Comparison of ENCODE assay signal across 16 cellular contexts in genomic region chr5:139457241-139457640, GRCh38. TPM values are rescaled to one million over a fixed set of nuclear protein-coding genes. Genes with fewer than 3 reads are reported as not detected.
DNase-seq lines count a peak whose midpoint lies in the region; ATAC-seq, FAIRE-seq and TF ChIP-seq lines count a peak whose summit lies in the region.
"Had no signal": no experiment of that assay in that cellular context is flagged by ENCODE, and none has a peak within 500 bp of the region (broad histone marks: within the 10 kb centered on the region; RNA-seq: fewer than 3 reads in every experiment).

No MANE protein-coding gene starts in this region.

- no peak overlapping the region for H2AK5ac ChIP-seq in H1 (ENCODE audit: low read depth, low read length)

- POLR2A ChIA-PET in CD8-positive, alpha-beta T cell (lab: Charles Lee) = interaction anchor here (2.4 to 3.5 kb wide), 2 partner anchors 18 to 25 kb away, joined by 13 to 16 read pairs; partner anchors contain the start of genes DNAJC18 and STING1
- POLR2A ChIA-PET in H1 (lab: Charles Lee; ENCODE audit: partially characterized antibody) = interaction anchor here (1.1 to 1.3 kb wide), 3 partner anchors 9 to 16 kb away, joined by 3 to 4 read pairs (median 3); no protein-coding TSS in a partner anchor

- TF ChIP-seq POLR2A in H1 (IDR thresholded peaks at IDR 0.05; ENCODE audit: control extremely low read depth in 1 of 2, low read depth in 2 of 2, low read length in 2 of 2) = no peak

- 95% methylated on average over 5 of the region's 5 CpGs; no CpG with 5 or more reads in 1 of the 2 experiments for WGBS in H1 (ENCODE audit: extremely low coverage in 1 of 2, insufficient coverage in 1 of 2, insufficient read length in 1 of 2, insufficient replicate concordance in 2 of 2, low coverage in 1 of 2, low lambda C conversion rate in 2 of 2, missing lambda C conversion rate in 1 of 2), 2 experiments

- no peaks in the 10 kb centered on the region for H3K9me3 ChIP-seq in CD8-positive, alpha-beta T cell (ENCODE audit: low read length)
- H3K9me3 ChIP-seq in H1 (ENCODE audit: insufficient read depth in 2 of 2, low read depth in 1 of 2, low read length in 1 of 2) = no peaks in the 10 kb centered on the region
- H3K9me3 ChIP-seq: BE2C, neutrophil, right atrium auricular region had no signal

- no peak overlapping the region for H3K27ac ChIP-seq in CD8-positive, alpha-beta T cell (ENCODE audit: low read depth, low read length)
- peak overlapping the region; percentile 43; the same call in 1 of the 2 replicates for H3K27ac ChIP-seq in KMS-11
- no peak overlapping the region for H3K27ac ChIP-seq in H1 (ENCODE audit: low read depth, low read length)
- H3K27ac ChIP-seq: neutrophil, right atrium auricular region had no signal

- no peaks in the 10 kb centered on the region for H3K9me3 Mint-ChIP-seq in CD8-positive, alpha-beta T cell

- H3K4me1 Mint-ChIP-seq in CD8-positive, alpha-beta T cell (ENCODE audit: low read depth) = peaks cover 62% of the 10 kb centered on the region

- H2BK20ac ChIP-seq in H1 (ENCODE audit: low read length) = no peak overlapping the region

- H3K36me3 Mint-ChIP-seq in CD8-positive, alpha-beta T cell = no peaks in the 10 kb centered on the region

- CTCF ChIA-PET in CD8-positive, alpha-beta T cell (lab: Charles Lee) = interaction anchor here (1.1 to 2.9 kb wide), 3 partner anchors 29 to 56 kb away, joined by 3 to 14 read pairs (median 9); no protein-coding TSS in a partner anchor
- CTCF ChIA-PET in H1 (lab: Charles Lee; ENCODE audit: partially characterized antibody) = interaction anchor here (0.6 to 3.0 kb wide), 7 partner anchors 9 to 57 kb away, joined by 3 to 12 read pairs (median 4); no protein-coding TSS in a partner anchor

- no peak overlapping the region for H3K4me3 Mint-ChIP-seq in CD8-positive, alpha-beta T cell

- FAIRE-seq in H1 (lab: Jason Lieb, UNC) (no peak), frontal cortex (lab: Jason Lieb, UNC) (no peak)
- FAIRE-seq: bronchial epithelial cell had no signal

- no peak overlapping the region for H2BK5ac ChIP-seq in H1 (ENCODE audit: low read depth, low read length)

- no peak overlapping the region for H3K4ac ChIP-seq in H1 (replicated peaks; ENCODE audit: insufficient read length, low read depth, low read length)

- DNase-seq in CD8-positive, alpha-beta T cell = no peak
- DNase-seq in H1 (ENCODE audit: low read depth in 1 of 2, low spot score in 2 of 2) (no peak), frontal cortex (ENCODE audit: low spot score in 2 of 2) (no peak)
- DNase-seq: activated gamma-delta T cell treated with Interleukin-2 at 50 U/mL for 16 hours, BE2C, mesendoderm, NCI-H1694 treated with DMSO at 0.1 percent for 48 hours, NCI-H446 treated with DMSO at 0.1 percent for 48 hours, SIG-M5 had no signal

- no peak overlapping the region for H3K18ac ChIP-seq in H1 (ENCODE audit: extremely low read depth, low read length)

- H3K79me1 ChIP-seq in H1 (ENCODE audit: low read depth, low read length) = no peaks in the 10 kb centered on the region; the same call in none of the 2 replicates

- peak overlapping the region; percentile 62; the same call in 1 of the 2 replicates for H2BK12ac ChIP-seq in H1 (ENCODE audit: low read depth, low read length)

- H2BK120ac ChIP-seq in H1 (replicated peaks; ENCODE audit: low read depth, low read length) = no peak overlapping the region

- no peak for ATAC-seq in CD8-positive, alpha-beta T cell
- no peak for ATAC-seq in GM21390 (IDR thresholded peaks at IDR 0.05; ENCODE audit: unreplicated experiment)

- no peak overlapping the region for H3K9ac ChIP-seq in KMS-11
- no peak overlapping the region for H3K9ac ChIP-seq in H1 (replicated peaks in 1 of 4; ENCODE audit: extremely low read depth in 1 of 4, low read depth in 3 of 4, low read length in 3 of 4)

- H3K27me3 ChIP-seq in CD8-positive, alpha-beta T cell (ENCODE audit: insufficient read depth, low read length) = no peaks in the 10 kb centered on the region
- H3K27me3 ChIP-seq in KMS-11 (ENCODE audit: insufficient read depth, low read depth) (no peaks in the 10 kb centered on the region; the same call in 1 of the 2 replicates), H1 (replicated peaks in 1 of 4; ENCODE audit: control insufficient read depth in 3 of 4, extremely low read depth in 1 of 4, insufficient read depth in 3 of 4, low read length in 3 of 4) (no peaks in the 10 kb centered on the region)
- H3K27me3 ChIP-seq: BE2C, neutrophil, right atrium auricular region had no signal

- no peak overlapping the region for H3K23ac ChIP-seq in H1 (ENCODE audit: insufficient read length)

- H2AFZ ChIP-seq in KMS-11 (ENCODE audit: low read depth) (no peak overlapping the region), H1 (ENCODE audit: low read length) (no peak overlapping the region)

- H4K8ac ChIP-seq in H1 (ENCODE audit: extremely low read depth, insufficient read depth, low read length) = 0 out of 2 replicates have a peak overlapping the region, but pooled peaks have one; percentile 45

- no peaks in the 10 kb centered on the region for H4K20me1 ChIP-seq in KMS-11 (ENCODE audit: insufficient read depth)
- H4K20me1 ChIP-seq in H1 (replicated peaks in 1 of 2; ENCODE audit: control insufficient read depth in 1 of 2, insufficient read depth in 2 of 2, low read length in 2 of 2) = peaks cover 0 to 10% of the 10 kb centered on the region in 2 experiments

- no peak overlapping the region for H3K14ac ChIP-seq in H1 (ENCODE audit: insufficient read length)

- H3K56ac ChIP-seq in H1 (replicated peaks; ENCODE audit: insufficient read length, low read depth, low read length) = no peak overlapping the region

- no peak for TF ChIP-seq CTCF in CD8-positive, alpha-beta T cell (IDR thresholded peaks at IDR 0.05)
- TF ChIP-seq CTCF in KMS-11 (conservative IDR thresholded peaks at IDR 0.05; ENCODE audit: low read depth, low read length) (no peak), H1 (IDR thresholded peaks at IDR 0.05; ENCODE audit: control extremely low read depth in 1 of 3, insufficient read depth in 1 of 3, low read depth in 1 of 3, low read length in 3 of 3) (no peak)

- no peak overlapping the region for H4K5ac ChIP-seq in H1 (ENCODE audit: insufficient read length, low read depth, low read length)

- no peaks in the 10 kb centered on the region for H3K36me3 ChIP-seq in CD8-positive, alpha-beta T cell (ENCODE audit: insufficient read depth, low read length)
- H3K36me3 ChIP-seq in KMS-11 (ENCODE audit: insufficient read depth) (no peaks in the 10 kb centered on the region), H1 (ENCODE audit: control insufficient read depth in 2 of 4, insufficient read depth in 4 of 4, low read length in 3 of 4) (no peaks in the 10 kb centered on the region)
- H3K36me3 ChIP-seq: BE2C, neutrophil, right atrium auricular region had no signal

- no peaks in the 10 kb centered on the region for H3K27me3 Mint-ChIP-seq in CD8-positive, alpha-beta T cell (ENCODE audit: low read depth)

- peaks cover 58% of the 10 kb centered on the region for H3K4me1 ChIP-seq in CD8-positive, alpha-beta T cell (ENCODE audit: insufficient read depth, low read length)
- H3K4me1 ChIP-seq in KMS-11 (ENCODE audit: low read depth, poor library complexity, severe bottlenecking) (peaks cover 42% of the 10 kb centered on the region), H1 (replicated peaks in 1 of 4; ENCODE audit: control insufficient read depth in 3 of 4, insufficient read depth in 4 of 4, low read length in 3 of 4) (peaks cover 5 to 8% (median 7%) of the 10 kb centered on the region in 4 experiments; a peak in 6 of 7 replicates)
- H3K4me1 ChIP-seq: BE2C, right atrium auricular region had no signal

- no peak overlapping the region for H4K91ac ChIP-seq in H1 (replicated peaks; ENCODE audit: insufficient read length, low read length)

- peaks cover 12% of the 10 kb centered on the region; the same call in 1 of the 2 replicates for H3K23me2 ChIP-seq in H1 (ENCODE audit: low read depth, low read length)

- H3K27ac Mint-ChIP-seq in CD8-positive, alpha-beta T cell = peak overlapping the region; percentile 94

- no peaks in the 10 kb centered on the region for H3K79me2 ChIP-seq in KMS-11 (ENCODE audit: insufficient read depth, low read depth)
- no peaks in the 10 kb centered on the region for H3K79me2 ChIP-seq in H1 (ENCODE audit: control insufficient read depth in 1 of 2, insufficient read depth in 2 of 2, low read length in 2 of 2)

- no peak for TF ChIP-seq RAD21 in H1 (IDR thresholded peaks at IDR 0.05 in 1 of 2, conservative IDR thresholded peaks at IDR 0.05 in 1 of 2; ENCODE audit: low read depth in 2 of 2, low read length in 2 of 2)

- peak overlapping the region; percentile 31; the same call in 1 of the 2 replicates for H3K4me2 ChIP-seq in KMS-11
- no peak overlapping the region for H3K4me2 ChIP-seq in H1 (ENCODE audit: insufficient read depth in 1 of 2, low read depth in 2 of 2, low read length in 2 of 2)

- intact Hi-C loops in CD8-positive, alpha-beta T cell (cut with DNase I, micrococcal nuclease) = no loop called here

- no peak overlapping the region for H3K4me3 ChIP-seq in CD8-positive, alpha-beta T cell (ENCODE audit: low read depth, low read length)
- no peak overlapping the region for H3K4me3 ChIP-seq in KMS-11 (IDR thresholded peaks at IDR 0.05; ENCODE audit: insufficient read depth, low read depth, low read length)
- no peak overlapping the region for H3K4me3 ChIP-seq in H1 (ENCODE audit: extremely low read depth in 1 of 4, insufficient read depth in 2 of 4, low read depth in 3 of 4, low read length in 4 of 4)
- H3K4me3 ChIP-seq: right atrium auricular region had no signal

- TF ChIP-seq EP300 in H1 (IDR thresholded peaks at IDR 0.05; ENCODE audit: borderline replicate concordance in 1 of 2, low read depth in 2 of 2, low read length in 2 of 2) = no peak

- no peak overlapping the region for H2BK15ac ChIP-seq in H1 (ENCODE audit: low read length)

RNA-seq across cellular contexts. Expression of gene ECSCR, which starts 5.3 kb away (rescaled TPM):
- total RNA-seq in CD8-positive, alpha-beta T cell = not detected
- total RNA-seq in H1 (2021; fragmentation: NEBNext Ultra II Directional; extraction: Animal tissue kit (Norgen Biotek cat#: 25700)) = 2.7 and 3.3 TPM in 2 replicates
- polyA plus RNA-seq in H1 (2011; rRNA removed) = 4.9 and 7.2 TPM in 2 replicates
- polyA plus RNA-seq in H1 (2011; cell fraction: cytosol; rRNA removed) = 5.4 TPM
- polyA plus RNA-seq in H1 (2011; cell fraction: nucleus; rRNA removed) = 4.4 TPM
- 2.8 to 4.2 TPM (median 3.6 TPM) in 4 replicates for polyA plus RNA-seq in H1 (2012, experiment 1 of 2)
- polyA plus RNA-seq in H1 (2012, experiment 2 of 2) = 2.7 TPM
- 4.8 TPM for polyA plus RNA-seq in H1 (2013, experiment 1 of 2)
- 4.9 TPM for polyA plus RNA-seq in H1 (2013, experiment 2 of 2)
- 3.3 and 3.6 TPM in 2 replicates for polyA minus RNA-seq in H1 (2011; rRNA and poly(A)+ RNA removed)
- not detected for polyA minus RNA-seq in H1 (2011; cell fraction: cytosol; rRNA and poly(A)+ RNA removed)
- polyA minus RNA-seq in H1 (2011; cell fraction: nucleus; rRNA and poly(A)+ RNA removed) = 1.7 TPM
- 4.9 TPM for total RNA-seq in frontal cortex
- total RNA-seq: bronchial epithelial cell, kidney epithelial cell had no signal

RNA-seq across cellular contexts. Expression of gene SMIM33, which starts 13.6 kb away (rescaled TPM):
- not detected for total RNA-seq in CD8-positive, alpha-beta T cell
- not detected in 2 replicates for total RNA-seq in H1 (2021; fragmentation: NEBNext Ultra II Directional; extraction: Animal tissue kit (Norgen Biotek cat#: 25700))
- polyA plus RNA-seq in H1 (2011; rRNA removed) = not detected in 2 replicates
- polyA plus RNA-seq in H1 (2011; cell fraction: cytosol; rRNA removed) = not detected
- polyA plus RNA-seq in H1 (2011; cell fraction: nucleus; rRNA removed) = not detected
- not detected in 4 replicates for polyA plus RNA-seq in H1 (2012, experiment 1 of 2)
- polyA plus RNA-seq in H1 (2012, experiment 2 of 2) = not detected
- not detected for polyA plus RNA-seq in H1 (2013, experiment 1 of 2)
- polyA plus RNA-seq in H1 (2013, experiment 2 of 2) = not detected
- 0.05 TPM in 1 of 2 replicates, not detected in the other for polyA minus RNA-seq in H1 (2011; rRNA and poly(A)+ RNA removed)
- polyA minus RNA-seq in H1 (2011; cell fraction: cytosol; rRNA and poly(A)+ RNA removed) = not detected
- polyA minus RNA-seq in H1 (2011; cell fraction: nucleus; rRNA and poly(A)+ RNA removed) = not detected
- total RNA-seq in frontal cortex = not detected
- total RNA-seq: bronchial epithelial cell, kidney epithelial cell, right atrium auricular region, temporal lobe had no signal

RNA-seq across cellular contexts. Expression of gene DNAJC18, which starts 17.9 kb away (rescaled TPM):
- 10 to 100 TPM in 1 of 2 experiments, 1 to 10 TPM in 1; 8.0 to 10.2 TPM for total RNA-seq in CD8-positive, alpha-beta T cell
- total RNA-seq in H1 (2021; fragmentation: NEBNext Ultra II Directional; extraction: Animal tissue kit (Norgen Biotek cat#: 25700)) = 22.0 and 29.2 TPM in 2 replicates
- polyA plus RNA-seq in H1 (2011; rRNA removed) = 3.8 and 7.8 TPM in 2 replicates
- 6.7 TPM for polyA plus RNA-seq in H1 (2011; cell fraction: cytosol; rRNA removed)
- 2.7 TPM for polyA plus RNA-seq in H1 (2011; cell fraction: nucleus; rRNA removed)
- 11.0 to 14.3 TPM (median 13.8 TPM) in 4 replicates for polyA plus RNA-seq in H1 (2012, experiment 1 of 2)
- polyA plus RNA-seq in H1 (2012, experiment 2 of 2) = 3.2 TPM
- polyA plus RNA-seq in H1 (2013, experiment 1 of 2) = 15.0 TPM
- polyA plus RNA-seq in H1 (2013, experiment 2 of 2) = 19.1 TPM
- polyA minus RNA-seq in H1 (2011; rRNA and poly(A)+ RNA removed) = 8.4 and 10.7 TPM in 2 replicates
- 11.4 TPM for polyA minus RNA-seq in H1 (2011; cell fraction: cytosol; rRNA and poly(A)+ RNA removed)
- 4.1 TPM for polyA minus RNA-seq in H1 (2011; cell fraction: nucleus; rRNA and poly(A)+ RNA removed)
- 53.0 TPM for total RNA-seq in frontal cortex

RNA-seq across cellular contexts. Expression of gene STING1, which starts 25.3 kb away (rescaled TPM):
- total RNA-seq in CD8-positive, alpha-beta T cell = 10 to 100 TPM; 55.0 to 57.8 TPM
- 0.26 and 0.42 TPM in 2 replicates for total RNA-seq in H1 (2021; fragmentation: NEBNext Ultra II Directional; extraction: Animal tissue kit (Norgen Biotek cat#: 25700))
- polyA plus RNA-seq in H1 (2011; rRNA removed) = 0.47 and 1.2 TPM in 2 replicates
- polyA plus RNA-seq in H1 (2011; cell fraction: cytosol; rRNA removed) = 0.74 TPM
- polyA plus RNA-seq in H1 (2011; cell fraction: nucleus; rRNA removed) = 1.5 TPM
- polyA plus RNA-seq in H1 (2012, experiment 1 of 2) = 0.35 to 0.66 TPM (median 0.62 TPM) in 4 replicates
- polyA plus RNA-seq in H1 (2012, experiment 2 of 2) = 0.12 TPM
- polyA plus RNA-seq in H1 (2013, experiment 1 of 2) = 0.24 TPM
- polyA plus RNA-seq in H1 (2013, experiment 2 of 2) = 0.29 TPM
- polyA minus RNA-seq in H1 (2011; rRNA and poly(A)+ RNA removed) = 0.38 and 0.90 TPM in 2 replicates
- polyA minus RNA-seq in H1 (2011; cell fraction: cytosol; rRNA and poly(A)+ RNA removed) = not detected
- polyA minus RNA-seq in H1 (2011; cell fraction: nucleus; rRNA and poly(A)+ RNA removed) = 0.90 TPM
- 3.3 TPM for total RNA-seq in frontal cortex

RNA-seq across cellular contexts. Expression of gene SPATA24, which starts 53.4 kb away (rescaled TPM):
- 1 to 10 TPM; 2.2 to 3.0 TPM for total RNA-seq in CD8-positive, alpha-beta T cell
- total RNA-seq in H1 (2021; fragmentation: NEBNext Ultra II Directional; extraction: Animal tissue kit (Norgen Biotek cat#: 25700)) = 9.4 and 11.6 TPM in 2 replicates
- 4.4 and 5.8 TPM in 2 replicates for polyA plus RNA-seq in H1 (2011; rRNA removed)
- polyA plus RNA-seq in H1 (2011; cell fraction: cytosol; rRNA removed) = 12.5 TPM
- polyA plus RNA-seq in H1 (2011; cell fraction: nucleus; rRNA removed) = 5.7 TPM
- 17.4 to 22.5 TPM (median 18.6 TPM) in 4 replicates for polyA plus RNA-seq in H1 (2012, experiment 1 of 2)
- polyA plus RNA-seq in H1 (2012, experiment 2 of 2) = 20.0 TPM
- polyA plus RNA-seq in H1 (2013, experiment 1 of 2) = 12.3 TPM
- 12.3 TPM for polyA plus RNA-seq in H1 (2013, experiment 2 of 2)
- polyA minus RNA-seq in H1 (2011; rRNA and poly(A)+ RNA removed) = 5.5 and 6.6 TPM in 2 replicates
- 8.6 TPM for polyA minus RNA-seq in H1 (2011; cell fraction: cytosol; rRNA and poly(A)+ RNA removed)
- 7.0 TPM for polyA minus RNA-seq in H1 (2011; cell fraction: nucleus; rRNA and poly(A)+ RNA removed)
- total RNA-seq in frontal cortex = 1.6 TPM
